Comparison of ENCODE assay signal across 28 cellular contexts in genomic region chr7:133837248-133837647, GRCh38.
A peak's percentile ranks its signal among the peaks of the same experiment; 100 is the strongest.
DNase-seq lines count a peak whose midpoint lies in the region; ATAC-seq and TF ChIP-seq lines count a peak whose summit lies in the region.
"Had no signal": no experiment of that assay in that cellular context is flagged by ENCODE, and none has a peak within 500 bp of the region (broad histone marks: within the 10 kb centered on the region; RNA-seq: fewer than 3 reads in every experiment).

No MANE protein-coding gene starts in this region.

- H3K36me3 Mint-ChIP-seq in nephron (ENCODE audit: low read depth): peaks cover 25% of the 10 kb centered on the region
- peaks cover 4% of the 10 kb centered on the region for H3K36me3 Mint-ChIP-seq in natural killer cell treated with Interleukin-12 subunit alpha and Interleukin-12 subunit beta and Interleukin-15 and Interleukin-18, amount 100 ng/mL, for 72 hours

- POLR2A ChIA-PET in HEK293 (lab: Yijun Ruan, JAX): no interaction called here

- CTCF ChIA-PET in HEK293 (lab: Yijun Ruan, JAX): no interaction called here

- H3K27me3 Mint-ChIP-seq in nephron (ENCODE audit: low read depth): no peaks in the 10 kb centered on the region
- no peaks in the 10 kb centered on the region for H3K27me3 Mint-ChIP-seq in natural killer cell treated with Interleukin-12 subunit alpha and Interleukin-12 subunit beta and Interleukin-15 and Interleukin-18, amount 100 ng/mL, for 72 hours
- H3K27me3 Mint-ChIP-seq: activated CD4-positive, alpha-beta memory T cell treated with anti-CD3 and anti-CD28 coated beads, Interleukin-2, amount 10 ng/mL, durations not matched to agents 7 days and 5 days; effector memory CD8-positive, alpha-beta T cell; T-helper 17 cell had no signal

- TF ChIP-seq CTCF in HEK293 (tag by site-specific recombination; IDR thresholded peaks at IDR 0.05) (no peak), nephron (IDR thresholded peaks at IDR 0.05; ENCODE audit: unreplicated experiment in 3 of 3) (no peak)

- no peaks in the 10 kb centered on the region for H3K9me3 ChIP-seq in HEK293 (ENCODE audit: control insufficient read depth, insufficient read depth, low read depth, low read length)
- H3K9me3 ChIP-seq: right atrium auricular region had no signal

- ATAC-seq in natural killer cell treated with Interleukin-12 subunit alpha and Interleukin-12 subunit beta and Interleukin-15 and Interleukin-18, amount 100 ng/mL, for 72 hours: no peak
- ATAC-seq in HG03469 (IDR thresholded peaks at IDR 0.05; ENCODE audit: unreplicated experiment): no peak
- ATAC-seq: activated naive CD4-positive, alpha-beta T cell treated with anti-CD3 and anti-CD28 coated beads, Interleukin-2, amount 50 U/mL, for 72 hours; effector memory CD8-positive, alpha-beta T cell; esophagus mucosa; foreskin keratinocyte; T-helper 17 cell had no signal

- peaks cover 9% of the 10 kb centered on the region for H3K9me3 Mint-ChIP-seq in nephron
- peaks cover 4% of the 10 kb centered on the region for H3K9me3 Mint-ChIP-seq in natural killer cell treated with Interleukin-12 subunit alpha and Interleukin-12 subunit beta and Interleukin-15 and Interleukin-18, amount 100 ng/mL, for 72 hours
- H3K9me3 Mint-ChIP-seq: activated T-helper 2 cell treated with anti-CD3 and anti-CD28 coated beads, Interferon-gamma antibody, Interleukin-2, Interleukin-4, amounts not matched to agents 10 μg/mL and 5 μg/mL and 100 μg/mL, durations not matched to agents 14 hours and 24 hours and 36 hours had no signal

- H3K4me1 ChIP-seq in HEK293 (ENCODE audit: control insufficient read depth, insufficient read depth, low read length): peaks cover 19% of the 10 kb centered on the region
- H3K4me1 ChIP-seq: foreskin keratinocyte, parathyroid adenoma, right atrium auricular region had no signal

- no peaks in the 10 kb centered on the region for H3K36me3 ChIP-seq in HEK293 (ENCODE audit: control insufficient read depth in 2 of 2, insufficient read depth in 1 of 2, low read length in 2 of 2)
- H3K36me3 ChIP-seq: cardiac muscle cell, right atrium auricular region had no signal

- H3K4me3 ChIP-seq in HEK293 (ENCODE audit: low read depth, low read length): no peak overlapping the region
- H3K4me3 ChIP-seq: cardiac muscle cell, right atrium auricular region had no signal

- peak overlapping the region; percentile 22 to 91 (median 51) for H3K27ac Mint-ChIP-seq in nephron
- no peak overlapping the region for H3K27ac Mint-ChIP-seq in natural killer cell treated with Interleukin-12 subunit alpha and Interleukin-12 subunit beta and Interleukin-15 and Interleukin-18, amount 100 ng/mL, for 72 hours
- H3K27ac Mint-ChIP-seq: activated CD4-positive, alpha-beta memory T cell treated with anti-CD3 and anti-CD28 coated beads, Interleukin-2, amount 10 ng/mL, durations not matched to agents 7 days and 5 days; activated naive CD4-positive, alpha-beta T cell treated with anti-CD3 and anti-CD28 coated beads, Interleukin-2, amount 50 U/mL, for 72 hours; activated T-helper 2 cell treated with anti-CD3 and anti-CD28 coated beads, Interferon-gamma antibody, Interleukin-2, Interleukin-4, amounts not matched to agents 10 μg/mL and 5 μg/mL and 100 μg/mL, durations not matched to agents 14 hours and 24 hours and 36 hours; effector memory CD8-positive, alpha-beta T cell; T-helper 17 cell had no signal

- peaks cover 12% of the 10 kb centered on the region for H3K4me1 Mint-ChIP-seq in nephron
- peaks cover 0 to 2% of the 10 kb centered on the region in 2 donors for H3K4me1 Mint-ChIP-seq in natural killer cell treated with Interleukin-12 subunit alpha and Interleukin-12 subunit beta and Interleukin-15 and Interleukin-18, amount 100 ng/mL, for 72 hours (ENCODE audit: low read depth in 2 of 2)
- H3K4me1 Mint-ChIP-seq: activated CD4-positive, alpha-beta memory T cell treated with anti-CD3 and anti-CD28 coated beads, Interleukin-2, amount 10 ng/mL, durations not matched to agents 7 days and 5 days; neural crest cell had no signal

- no peak overlapping the region for H3K4me3 Mint-ChIP-seq in nephron
- H3K4me3 Mint-ChIP-seq in natural killer cell treated with Interleukin-12 subunit alpha and Interleukin-12 subunit beta and Interleukin-15 and Interleukin-18, amount 100 ng/mL, for 72 hours: no peak overlapping the region
- H3K4me3 Mint-ChIP-seq: activated CD4-positive, alpha-beta memory T cell treated with anti-CD3 and anti-CD28 coated beads, Interleukin-2, amount 10 ng/mL, durations not matched to agents 7 days and 5 days; effector memory CD8-positive, alpha-beta T cell; neural crest cell; T-helper 17 cell had no signal

- DNase-seq in NCI-H2081 treated with DMSO at 0.1 percent for 48 hours (lab: John Stamatoyannopoulos, UW) (peak; percentile 25), OCI-M1 (lab: John Stamatoyannopoulos, UW) (peak; percentile 0), EL (no peak)
- DNase-seq in natural killer cell treated with Interleukin-12 subunit alpha and Interleukin-12 subunit beta and Interleukin-15 and Interleukin-18, amount 100 ng/mL, for 72 hours (ENCODE audit: low spot score): no peak
- DNase-seq: activated CD4-positive, alpha-beta memory T cell treated with anti-CD3 and anti-CD28 coated beads, Interleukin-2, amount 10 ng/mL, durations not matched to agents 7 days and 5 days; activated CD4-positive, CD25-positive, alpha-beta regulatory T cell treated with anti-CD3 and anti-CD28 coated beads, Interleukin-2, amount 50 U/mL, for 72 hours; Calu3; cortex of kidney; effector memory CD8-positive, alpha-beta T cell; foreskin keratinocyte; Kasumi-1; NCI-H2107; NCI-H526 treated with DMSO at 0.1 percent for 48 hours; stimulated activated CD4-positive, alpha-beta T cell treated with anti-CD3 and anti-CD28 coated beads, Interleukin-2, amount 100 ng/mL, for 24 hours; T-helper 17 cell; trophoblast cell had no signal

- H3K27ac ChIP-seq in HEK293 (ENCODE audit: extremely low read depth, low read depth, low read length): no peak overlapping the region
- H3K27ac ChIP-seq: C4-2B, cardiac muscle cell, foreskin keratinocyte, parathyroid adenoma, right atrium auricular region, RWPE1 had no signal

TF ChIP-seq in HEK293, 187 proteins besides CTCF, POLR2A, EP300 and RAD21 (continues in another document):
- TF ChIP-seq KLF17 (tag by site-specific recombination; IDR thresholded peaks at IDR 0.05) (peak; percentile 37; the same call in 1 of the 2 replicates), PRDM6 (tag by site-specific recombination; IDR thresholded peaks at IDR 0.05) (peak; percentile 84), MZF1 (tag by site-specific recombination; IDR thresholded peaks at IDR 0.05; ENCODE audit: borderline replicate concordance) (peak; percentile 70; the same call in 1 of the 2 replicates), ZSCAN30 (tag by site-specific recombination; IDR thresholded peaks at IDR 0.05) (peak; percentile 46; the same call in 1 of the 2 replicates), KLF16 (tag by site-specific recombination; IDR thresholded peaks at IDR 0.05) (0 out of 2 replicates have a peak, but pooled peaks have one; percentile 17), FEZF1 (tag by site-specific recombination; IDR thresholded peaks at IDR 0.05) (peak; percentile 71), ZBTB44 (tag by site-specific recombination; IDR thresholded peaks at IDR 0.05) (peak; percentile 71), ZNF513 (tag by site-specific recombination; IDR thresholded peaks at IDR 0.05) (no peak)

Comparison
In these comparisons a context has a peak if more than half of its experiments do, and no peak if none do; other contexts are left out.
1. DNase-seq: peak in NCI-H2081 treated with DMSO at 0.1 percent for 48 hours (single experiment) and OCI-M1 (single experiment); none in natural killer cell treated with Interleukin-12 subunit alpha and Interleukin-12 subunit beta and Interleukin-15 and Interleukin-18, amount 100 ng/mL, for 72 hours (single experiment) and EL (single experiment).
2. H3K27ac Mint-ChIP-seq: peak in nephron (3 of 3); none in natural killer cell treated with Interleukin-12 subunit alpha and Interleukin-12 subunit beta and Interleukin-15 and Interleukin-18, amount 100 ng/mL, for 72 hours (0 of 2).